Comparison of ENCODE assay signal across 31 cellular contexts in the genomic region with DNA sequence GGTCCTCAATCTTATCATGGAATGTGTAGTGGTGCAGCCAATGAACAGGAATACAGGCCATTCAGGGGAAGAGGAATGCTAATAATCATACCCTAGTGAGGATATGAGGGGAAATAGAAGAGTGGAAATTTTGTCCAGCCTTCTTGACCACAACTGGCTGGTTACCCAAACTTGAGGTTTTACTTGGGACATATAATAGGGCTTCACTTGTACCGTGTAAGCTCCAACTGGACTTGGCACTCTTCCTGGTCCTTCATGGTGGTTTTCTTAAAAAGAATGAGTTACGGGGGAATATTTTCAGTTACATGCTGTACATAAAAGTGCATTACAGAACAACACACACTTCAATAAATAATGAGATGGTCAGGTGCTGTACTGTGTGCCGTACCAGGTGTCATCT.
A peak's percentile ranks its signal among the peaks of the same experiment; 100 is the strongest.
DNase-seq lines count a peak whose midpoint lies in the region; ATAC-seq and TF ChIP-seq lines count a peak whose summit lies in the region.
"Had no signal": no experiment of that assay in that cellular context is flagged by ENCODE, and none has a peak within 500 bp of the region (broad histone marks: within the 10 kb centered on the region; RNA-seq: fewer than 3 reads in every experiment).

No MANE protein-coding gene starts in this region.

- TF ChIP-seq RAD21 in SK-N-SH (IDR thresholded peaks at IDR 0.05; ENCODE audit: low read length): no peak

- H3K27me3 ChIP-seq in SK-N-SH (ENCODE audit: insufficient read depth): no peaks in the 10 kb centered on the region
- H3K27me3 ChIP-seq in ascending aorta: no peaks in the 10 kb centered on the region
- H3K27me3 ChIP-seq: esophagus muscularis mucosa, ovary, suprapubic skin, upper lobe of right lung had no signal

- H3K27ac ChIP-seq in SK-N-SH (ENCODE audit: low read depth in 2 of 2, low read length in 1 of 2) (peak overlapping the region in 1 of 2 experiments; percentile 94; a peak in 2 of 4 replicates), ascending aorta (peak overlapping the region; percentile 56 to 72)
- H3K27ac ChIP-seq: esophagus muscularis mucosa, KMS-11, PC-9, suprapubic skin, upper lobe of right lung had no signal

- H3K4me1 ChIP-seq in SK-N-SH (ENCODE audit: control insufficient read depth in 1 of 2, insufficient read depth in 2 of 2, low read depth in 1 of 2, low read length in 1 of 2) (peaks cover 3 to 36% of the 10 kb centered on the region in 2 experiments; a peak in 2 of 4 replicates), ascending aorta (peaks cover 2 to 16% of the 10 kb centered on the region in 2 donors)
- H3K4me1 ChIP-seq: HAP-1 had no signal

- no peaks in the 10 kb centered on the region for H3K4me1 Mint-ChIP-seq in natural killer cell treated with Interleukin-12 subunit alpha and Interleukin-12 subunit beta and Interleukin-15 and Interleukin-18, amount 100 ng/mL, for 72 hours (ENCODE audit: low read depth in 2 of 2)
- H3K4me1 Mint-ChIP-seq: activated naive CD4-positive, alpha-beta T cell treated with anti-CD3 and anti-CD28 coated beads, Interleukin-2, amount 50 U/mL, for 24 hours; CD4-positive, CD25-positive, alpha-beta regulatory T cell; central memory CD8-positive, alpha-beta T cell; immature natural killer cell; stimulated activated naive B cell treated with anti-CD40 and anti-IgM and Interleukin-4, amounts not matched to agents 10 μg/mL and 1 μg/mL and 100 μg/mL, for 72 hours had no signal

- peak overlapping the region; percentile 2; the same call in 1 of the 2 replicates for H3K9ac ChIP-seq in SK-N-SH
- H3K9ac ChIP-seq: KMS-11 had no signal

- 70% methylated on average over 3 of the region's 3 CpGs for WGBS in SK-N-SH (ENCODE audit: low lambda C conversion rate)

- no peak for TF ChIP-seq EP300 in SK-N-SH (IDR thresholded peaks at IDR 0.05; ENCODE audit: borderline replicate concordance in 1 of 2, low read depth in 1 of 2, low read length in 1 of 2)

- no peak overlapping the region for H3K4me3 Mint-ChIP-seq in natural killer cell treated with Interleukin-12 subunit alpha and Interleukin-12 subunit beta and Interleukin-15 and Interleukin-18, amount 100 ng/mL, for 72 hours
- H3K4me3 Mint-ChIP-seq: activated CD8-positive, alpha-beta T cell treated with anti-CD3 and anti-CD28 coated beads for 36 hours; activated naive CD4-positive, alpha-beta T cell treated with anti-CD3 and anti-CD28 coated beads, Interleukin-2, amount 50 U/mL, for 24 hours; CD4-positive, CD25-positive, alpha-beta regulatory T cell; central memory CD8-positive, alpha-beta T cell; immature natural killer cell; stimulated activated naive B cell treated with anti-CD40 and anti-IgM and Interleukin-4, amounts not matched to agents 10 μg/mL and 1 μg/mL and 100 μg/mL, for 72 hours had no signal

- intact Hi-C loops in ascending aorta (cut with DNase I): no loop called here

- H3K9me3 Mint-ChIP-seq in natural killer cell treated with Interleukin-12 subunit alpha and Interleukin-12 subunit beta and Interleukin-15 and Interleukin-18, amount 100 ng/mL, for 72 hours: no peaks in the 10 kb centered on the region
- H3K9me3 Mint-ChIP-seq: activated CD8-positive, alpha-beta T cell treated with anti-CD3 and anti-CD28 coated beads for 36 hours; activated naive CD4-positive, alpha-beta T cell treated with anti-CD3 and anti-CD28 coated beads, Interleukin-2, amount 50 U/mL, for 24 hours; CD4-positive, CD25-positive, alpha-beta regulatory T cell; central memory CD8-positive, alpha-beta T cell; stimulated activated naive B cell treated with anti-CD40 and anti-IgM and Interleukin-4, amounts not matched to agents 10 μg/mL and 1 μg/mL and 100 μg/mL, for 72 hours had no signal

- no peaks in the 10 kb centered on the region for H3K9me2 ChIP-seq in SK-N-SH

- TF ChIP-seq CTCF in SK-N-SH (IDR thresholded peaks at IDR 0.05): no peak
- TF ChIP-seq CTCF in ascending aorta (IDR thresholded peaks at IDR 0.05): no peak

- peaks cover 54% of the 10 kb centered on the region for H3K79me2 ChIP-seq in SK-N-SH (ENCODE audit: insufficient read depth)

- ATAC-seq in SK-N-SH treated with all-trans-retinoic acid at 6 μM for 48 hours (no peak), GM21529 (IDR thresholded peaks at IDR 0.05; ENCODE audit: unreplicated experiment) (no peak)
- ATAC-seq in natural killer cell treated with Interleukin-12 subunit alpha and Interleukin-12 subunit beta and Interleukin-15 and Interleukin-18, amount 100 ng/mL, for 72 hours: no peak
- ATAC-seq: activated CD8-positive, alpha-beta T cell treated with anti-CD3 and anti-CD28 coated beads for 36 hours; Right ventricle myocardium inferior; stimulated activated naive B cell treated with anti-CD40 and anti-IgM and Interleukin-4, amounts not matched to agents 10 μg/mL and 1 μg/mL and 100 μg/mL, for 72 hours; upper lobe of right lung had no signal

- no peak overlapping the region for H3K27ac Mint-ChIP-seq in natural killer cell treated with Interleukin-12 subunit alpha and Interleukin-12 subunit beta and Interleukin-15 and Interleukin-18, amount 100 ng/mL, for 72 hours
- H3K27ac Mint-ChIP-seq: activated CD8-positive, alpha-beta T cell treated with anti-CD3 and anti-CD28 coated beads for 36 hours; activated naive CD4-positive, alpha-beta T cell treated with anti-CD3 and anti-CD28 coated beads, Interleukin-2, amount 50 U/mL, for 24 hours; CD4-positive, CD25-positive, alpha-beta regulatory T cell; immature natural killer cell; stimulated activated naive B cell treated with anti-CD40 and anti-IgM and Interleukin-4, amounts not matched to agents 10 μg/mL and 1 μg/mL and 100 μg/mL, for 72 hours had no signal

- H3K36me3 ChIP-seq in SK-N-SH (replicated peaks in 1 of 2; ENCODE audit: control insufficient read depth in 1 of 2, insufficient read depth in 2 of 2, low read length in 1 of 2): peaks cover 3 to 33% of the 10 kb centered on the region in 2 experiments
- H3K36me3 ChIP-seq in ascending aorta: peaks cover 3 to 8% of the 10 kb centered on the region in 2 donors
- H3K36me3 ChIP-seq: HAP-1, ovary, suprapubic skin, upper lobe of right lung had no signal

- no peak overlapping the region for H3K4me3 ChIP-seq in SK-N-SH (ENCODE audit: low read depth in 2 of 2, low read length in 1 of 2)
- H3K4me3 ChIP-seq in ascending aorta: no peak overlapping the region
- H3K4me3 ChIP-seq: esophagus muscularis mucosa, HAP-1, ovary, PC-9, suprapubic skin, upper lobe of right lung had no signal

- H3K4me2 ChIP-seq in SK-N-SH: no peak overlapping the region; the same call in 1 of the 2 replicates
- H3K4me2 ChIP-seq: KMS-11, PC-9 had no signal

- DNase-seq in SK-N-SH (no peak), ascending aorta (ENCODE audit: low spot score in 2 of 2) (no peak), fibroblast of peridontal ligament (ENCODE audit: extremely low read depth) (peak; percentile 98), SKM-1 (lab: John Stamatoyannopoulos, UW; ENCODE audit: unreplicated experiment) (no peak), cerebellar cortex (ENCODE audit: low spot score) (no peak)
- DNase-seq in natural killer cell treated with Interleukin-12 subunit alpha and Interleukin-12 subunit beta and Interleukin-15 and Interleukin-18, amount 100 ng/mL, for 72 hours (ENCODE audit: low spot score): no peak
- DNase-seq: 8988T; activated CD4-positive, alpha-beta T cell treated with anti-CD3 and anti-CD28 coated beads for 1 hour; activated CD8-positive, alpha-beta T cell treated with anti-CD3 and anti-CD28 coated beads for 36 hours; AML-193; amygdala; CD4-positive, CD25-positive, alpha-beta regulatory T cell; dermis blood vessel endothelial cell; EL; immature natural killer cell; NCI-H1417; NCI-H2029; NCI-H524; ovary; PC-9; stimulated activated naive B cell treated with anti-CD40 and anti-IgM and Interleukin-4, amounts not matched to agents 10 μg/mL and 1 μg/mL and 100 μg/mL, for 72 hours; upper lobe of right lung had no signal

- peaks cover 48% of the 10 kb centered on the region for H3F3A ChIP-seq in SK-N-SH (replicated peaks; ENCODE audit: insufficient read depth)

- CTCF ChIA-PET in SK-N-SH (lab: Yijun Ruan, JAX): no interaction called here

- no peaks in the 10 kb centered on the region for H4K20me1 ChIP-seq in SK-N-SH (ENCODE audit: insufficient read depth)

- POLR2A ChIA-PET in SK-N-SH (lab: Yijun Ruan, JAX): no interaction called here

- no peak overlapping the region for H2AFZ ChIP-seq in SK-N-SH (ENCODE audit: low read depth)
- H2AFZ ChIP-seq: PC-9 had no signal

- H3K9me3 ChIP-seq in SK-N-SH (no peaks in the 10 kb centered on the region), ascending aorta (no peaks in the 10 kb centered on the region)
- H3K9me3 ChIP-seq: esophagus muscularis mucosa, HAP-1, ovary, suprapubic skin, upper lobe of right lung had no signal

- no peaks in the 10 kb centered on the region for H3K36me3 Mint-ChIP-seq in natural killer cell treated with Interleukin-12 subunit alpha and Interleukin-12 subunit beta and Interleukin-15 and Interleukin-18, amount 100 ng/mL, for 72 hours
- H3K36me3 Mint-ChIP-seq: activated naive CD4-positive, alpha-beta T cell treated with anti-CD3 and anti-CD28 coated beads, Interleukin-2, amount 50 U/mL, for 24 hours; CD4-positive, CD25-positive, alpha-beta regulatory T cell; immature natural killer cell; stimulated activated naive B cell treated with anti-CD40 and anti-IgM and Interleukin-4, amounts not matched to agents 10 μg/mL and 1 μg/mL and 100 μg/mL, for 72 hours had no signal

- peaks cover 0 to 7% of the 10 kb centered on the region in 2 donors for H3K27me3 Mint-ChIP-seq in natural killer cell treated with Interleukin-12 subunit alpha and Interleukin-12 subunit beta and Interleukin-15 and Interleukin-18, amount 100 ng/mL, for 72 hours
- H3K27me3 Mint-ChIP-seq: activated CD8-positive, alpha-beta T cell treated with anti-CD3 and anti-CD28 coated beads for 36 hours; activated naive CD4-positive, alpha-beta T cell treated with anti-CD3 and anti-CD28 coated beads, Interleukin-2, amount 50 U/mL, for 24 hours; central memory CD8-positive, alpha-beta T cell had no signal

TF ChIP-seq in SK-N-SH, 30 proteins besides CTCF, POLR2A, EP300 and RAD21 (continues in another document):
- no peak for TF ChIP-seq RXRA (IDR thresholded peaks at IDR 0.05; ENCODE audit: borderline replicate concordance, low read depth)
- TF ChIP-seq NRF1 (IDR thresholded peaks at IDR 0.05; ENCODE audit: low read depth, low read length): no peak
- TF ChIP-seq POLR2AphosphoS5 (IDR thresholded peaks at IDR 0.05; ENCODE audit: low read depth, low read length): no peak

TF ChIP-seq in SK-N-SH treated with all-trans-retinoic acid at 6 μM for 48 hours, 23 proteins besides CTCF, POLR2A, EP300 and RAD21 (continues in another document):
- TF ChIP-seq ZC3H10 (CRISPR knock-in tag; IDR thresholded peaks at IDR 0.05): no peak
